In genomic region chr10:133356953-133357292, GRCh38 we compare ENCODE assay signal across 1 cellular context.
TF ChIP-seq lines count a peak whose summit lies in the region.

No MANE protein-coding gene starts in this region.

TF ChIP-seq in H1, 55 proteins besides CTCF, POLR2A, EP300 and RAD21:
- TF ChIP-seq GABPA (IDR thresholded peaks at IDR 0.05; ENCODE audit: borderline replicate concordance, insufficient read depth, low read length): no peak
